Comparison of ENCODE assay signal across 1 cellular context in the genomic region with DNA sequence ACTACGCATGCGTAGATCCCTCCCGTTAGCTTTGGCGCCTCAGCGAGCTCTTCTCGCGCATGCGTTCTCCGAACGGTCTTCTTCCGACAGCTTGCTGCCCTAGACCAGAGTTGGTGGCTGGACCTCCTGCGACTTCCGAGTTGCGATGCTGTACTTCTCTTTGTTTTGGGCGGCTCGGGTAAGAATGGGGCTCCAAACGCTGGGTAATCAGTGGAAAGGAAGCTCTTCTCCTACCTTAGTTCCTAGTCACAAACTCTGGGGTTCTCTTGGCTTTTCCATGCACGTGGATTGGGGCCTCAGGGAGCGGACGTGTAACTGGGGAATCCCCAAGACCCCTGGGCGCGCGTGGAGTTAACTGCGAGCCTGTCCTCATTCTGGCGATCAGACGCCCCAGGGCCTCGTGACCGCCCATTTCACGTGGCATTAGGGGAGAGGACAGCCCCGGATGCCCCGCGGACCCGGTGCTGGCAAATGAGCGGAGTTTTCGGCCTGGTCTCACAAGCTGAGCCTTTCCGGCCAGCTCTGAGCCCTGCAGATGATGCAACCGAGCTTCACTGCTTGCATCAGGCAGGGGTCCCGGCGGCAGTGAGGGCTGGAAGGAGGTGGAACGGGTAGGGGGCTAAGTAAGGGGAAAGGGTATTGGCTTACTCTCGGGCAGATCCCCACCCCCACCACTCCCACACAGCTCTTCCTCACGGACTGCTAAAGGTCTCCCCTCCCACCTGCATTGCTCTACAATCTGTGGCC.
TF ChIP-seq lines count a peak whose summit lies in the region.

SHMT2 (plus strand) TSS at position 78 of the 747 bp plus-strand sequence; CDS start at position 146, 68 bp downstream.

TF ChIP-seq in HepG2, 621 proteins besides CTCF, POLR2A, EP300 and RAD21 (continued from another document and continues in another):
- TF ChIP-seq, protein P1, sequence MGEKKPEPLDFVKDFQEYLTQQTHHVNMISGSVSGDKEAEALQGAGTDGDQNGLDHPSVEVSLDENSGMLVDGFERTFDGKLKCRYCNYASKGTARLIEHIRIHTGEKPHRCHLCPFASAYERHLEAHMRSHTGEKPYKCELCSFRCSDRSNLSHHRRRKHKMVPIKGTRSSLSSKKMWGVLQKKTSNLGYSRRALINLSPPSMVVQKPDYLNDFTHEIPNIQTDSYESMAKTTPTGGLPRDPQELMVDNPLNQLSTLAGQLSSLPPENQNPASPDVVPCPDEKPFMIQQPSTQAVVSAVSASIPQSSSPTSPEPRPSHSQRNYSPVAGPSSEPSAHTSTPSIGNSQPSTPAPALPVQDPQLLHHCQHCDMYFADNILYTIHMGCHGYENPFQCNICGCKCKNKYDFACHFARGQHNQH (CRISPR knock-in tag; IDR thresholded peaks at IDR 0.05) = peak; percentile 55; the same call in 1 of the 2 replicates
- TF ChIP-seq ZNF282 (IDR thresholded peaks at IDR 0.05; ENCODE audit: partially characterized antibody) (no peak), PRDM10 (CRISPR knock-in tag; IDR thresholded peaks at IDR 0.05; ENCODE audit: low read depth) (no peak), NCOA1 (CRISPR knock-in tag; IDR thresholded peaks at IDR 0.05) (no peak), ZNF354B (CRISPR knock-in tag; IDR thresholded peaks at IDR 0.05) (no peak), NCOA2 (CRISPR knock-in tag; IDR thresholded peaks at IDR 0.05) (peak; percentile 32; the same call in 1 of the 2 replicates), TCF12 (IDR thresholded peaks at IDR 0.05) (no peak), TCF12 (CRISPR knock-in tag; IDR thresholded peaks at IDR 0.05) (no peak), PHF5A (CRISPR knock-in tag; IDR thresholded peaks at IDR 0.05; ENCODE audit: low read depth, unreplicated experiment) (no peak), SMARCE1 (IDR thresholded peaks at IDR 0.05; ENCODE audit: borderline replicate concordance) (no peak), RAD51 (IDR thresholded peaks at IDR 0.05; ENCODE audit: borderline replicate concordance) (no peak), SCMH1 (CRISPR knock-in tag; IDR thresholded peaks at IDR 0.05; ENCODE audit: borderline replicate concordance) (no peak), ZMYM2 (CRISPR knock-in tag; IDR thresholded peaks at IDR 0.05) (no peak), ZNF619 (CRISPR knock-in tag; IDR thresholded peaks at IDR 0.05) (no peak), DNMT3B (CRISPR knock-in tag; conservative IDR thresholded peaks at IDR 0.05) (no peak), AGO1 (IDR thresholded peaks at IDR 0.05; ENCODE audit: low read depth, low read length, poor library complexity, severe bottlenecking) (peak; percentile 90), PITX1 (CRISPR knock-in tag; IDR thresholded peaks at IDR 0.05) (peak; percentile 67), SMAD1 (CRISPR knock-in tag; IDR thresholded peaks at IDR 0.05; ENCODE audit: borderline replicate concordance, low read depth) (0 out of 2 replicates have a peak, but pooled peaks have one; percentile 16), STAG1 (CRISPR knock-in tag; IDR thresholded peaks at IDR 0.05) (no peak), NFIB (CRISPR knock-in tag; IDR thresholded peaks at IDR 0.05; ENCODE audit: borderline replicate concordance) (no peak), MTA3 (CRISPR knock-in tag; IDR thresholded peaks at IDR 0.05) (no peak), ZNF749 (CRISPR knock-in tag; IDR thresholded peaks at IDR 0.05; ENCODE audit: borderline replicate concordance) (peak; percentile 48; the same call in 1 of the 2 replicates), ZC3H13 (CRISPR knock-in tag; IDR thresholded peaks at IDR 0.05) (peak; percentile 62; the same call in 1 of the 2 replicates), ARID2 (CRISPR knock-in tag; IDR thresholded peaks at IDR 0.05; ENCODE audit: borderline replicate concordance) (no peak), ZSCAN21 (CRISPR knock-in tag; IDR thresholded peaks at IDR 0.05; ENCODE audit: borderline replicate concordance) (no peak), PHF21A (CRISPR knock-in tag; IDR thresholded peaks at IDR 0.05) (peak; percentile 62; the same call in 1 of the 2 replicates), POLR2AphosphoS5 (IDR thresholded peaks at IDR 0.05; ENCODE audit: low read depth, low read length) (peak; percentile 85), JUN (CRISPR knock-in tag; IDR thresholded peaks at IDR 0.05) (no peak), DPF2 (CRISPR knock-in tag; IDR thresholded peaks at IDR 0.05; ENCODE audit: borderline replicate concordance, low read depth) (no peak), ZFP91 (CRISPR knock-in tag; IDR thresholded peaks at IDR 0.05; ENCODE audit: borderline replicate concordance) (peak; percentile 76; the same call in 1 of the 2 replicates), HNRNPLL (IDR thresholded peaks at IDR 0.05; ENCODE audit: low read depth, low read length, poor library complexity, severe bottlenecking) (peak; percentile 61), ISX (CRISPR knock-in tag; conservative IDR thresholded peaks at IDR 0.05) (0 out of 2 replicates have a peak, but pooled peaks have one; percentile 43), GATA4 (IDR thresholded peaks at IDR 0.05; ENCODE audit: borderline replicate concordance, low read depth) (no peak), TFDP1 (CRISPR knock-in tag; IDR thresholded peaks at IDR 0.05; ENCODE audit: borderline replicate concordance) (peak; percentile 63; the same call in 1 of the 2 replicates), JDP2 (CRISPR knock-in tag; IDR thresholded peaks at IDR 0.05; ENCODE audit: borderline replicate concordance) (no peak), ZNF546 (CRISPR knock-in tag; conservative IDR thresholded peaks at IDR 0.05) (no peak), NFKBIZ (CRISPR knock-in tag; IDR thresholded peaks at IDR 0.05) (0 out of 2 replicates have a peak, but pooled peaks have one; percentile 39), ZNF878 (CRISPR knock-in tag; IDR thresholded peaks at IDR 0.05) (no peak), ZSCAN30 (CRISPR knock-in tag; IDR thresholded peaks at IDR 0.05) (0 out of 2 replicates have a peak, but pooled peaks have one; percentile 26), ZFX (CRISPR knock-in tag; IDR thresholded peaks at IDR 0.05; ENCODE audit: low read depth) (peak; percentile 83), IKZF1 (IDR thresholded peaks at IDR 0.05) (no peak), ZNF75D (CRISPR knock-in tag; IDR thresholded peaks at IDR 0.05; ENCODE audit: borderline replicate concordance) (no peak), ZBTB44 (CRISPR knock-in tag; IDR thresholded peaks at IDR 0.05) (no peak), ZNF768 (CRISPR knock-in tag; IDR thresholded peaks at IDR 0.05) (no peak; the same call in 1 of the 2 replicates), TAF1 (CRISPR knock-in tag; IDR thresholded peaks at IDR 0.05) (peak; percentile 75), ZBTB1 (CRISPR knock-in tag; IDR thresholded peaks at IDR 0.05; ENCODE audit: borderline replicate concordance) (no peak), FOXM1 (CRISPR knock-in tag; IDR thresholded peaks at IDR 0.05) (no peak), ADNP (CRISPR knock-in tag; IDR thresholded peaks at IDR 0.05) (no peak), SOX6 (IDR thresholded peaks at IDR 0.05) (no peak), SOX6 (CRISPR knock-in tag; IDR thresholded peaks at IDR 0.05) (peak; percentile 24), ZNF225 (CRISPR knock-in tag; IDR thresholded peaks at IDR 0.05) (no peak; the same call in 1 of the 2 replicates), RFXANK (CRISPR knock-in tag; IDR thresholded peaks at IDR 0.05) (no peak)
- TF ChIP-seq, protein P2, sequence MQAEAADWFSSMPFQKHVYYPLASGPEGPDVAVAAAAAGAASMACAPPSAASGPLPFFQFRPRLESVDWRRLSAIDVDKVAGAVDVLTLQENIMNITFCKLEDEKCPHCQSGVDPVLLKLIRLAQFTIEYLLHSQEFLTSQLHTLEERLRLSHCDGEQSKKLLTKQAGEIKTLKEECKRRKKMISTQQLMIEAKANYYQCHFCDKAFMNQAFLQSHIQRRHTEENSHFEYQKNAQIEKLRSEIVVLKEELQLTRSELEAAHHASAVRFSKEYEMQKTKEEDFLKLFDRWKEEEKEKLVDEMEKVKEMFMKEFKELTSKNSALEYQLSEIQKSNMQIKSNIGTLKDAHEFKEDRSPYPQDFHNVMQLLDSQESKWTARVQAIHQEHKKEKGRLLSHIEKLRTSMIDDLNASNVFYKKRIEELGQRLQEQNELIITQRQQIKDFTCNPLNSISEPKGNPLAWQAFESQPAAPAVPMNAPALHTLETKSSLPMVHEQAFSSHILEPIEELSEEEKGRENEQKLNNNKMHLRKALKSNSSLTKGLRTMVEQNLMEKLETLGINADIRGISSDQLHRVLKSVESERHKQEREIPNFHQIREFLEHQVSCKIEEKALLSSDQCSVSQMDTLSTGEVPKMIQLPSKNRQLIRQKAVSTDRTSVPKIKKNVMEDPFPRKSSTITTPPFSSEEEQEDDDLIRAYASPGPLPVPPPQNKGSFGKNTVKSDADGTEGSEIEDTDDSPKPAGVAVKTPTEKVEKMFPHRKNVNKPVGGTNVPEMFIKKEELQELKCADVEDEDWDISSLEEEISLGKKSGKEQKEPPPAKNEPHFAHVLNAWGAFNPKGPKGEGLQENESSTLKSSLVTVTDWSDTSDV (CRISPR knock-in tag; IDR thresholded peaks at IDR 0.05) = no peak
- TF ChIP-seq, protein P3, sequence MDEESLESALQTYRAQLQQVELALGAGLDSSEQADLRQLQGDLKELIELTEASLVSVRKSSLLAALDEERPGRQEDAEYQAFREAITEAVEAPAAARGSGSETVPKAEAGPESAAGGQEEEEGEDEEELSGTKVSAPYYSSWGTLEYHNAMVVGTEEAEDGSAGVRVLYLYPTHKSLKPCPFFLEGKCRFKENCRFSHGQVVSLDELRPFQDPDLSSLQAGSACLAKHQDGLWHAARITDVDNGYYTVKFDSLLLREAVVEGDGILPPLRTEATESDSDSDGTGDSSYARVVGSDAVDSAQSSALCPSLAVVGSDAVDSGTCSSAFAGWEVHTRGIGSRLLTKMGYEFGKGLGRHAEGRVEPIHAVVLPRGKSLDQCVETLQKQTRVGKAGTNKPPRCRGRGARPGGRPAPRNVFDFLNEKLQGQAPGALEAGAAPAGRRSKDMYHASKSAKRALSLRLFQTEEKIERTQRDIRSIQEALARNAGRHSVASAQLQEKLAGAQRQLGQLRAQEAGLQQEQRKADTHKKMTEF (CRISPR knock-in tag; IDR thresholded peaks at IDR 0.05) = peak; percentile 67; the same call in 1 of the 2 replicates
